Comparison of ENCODE assay signal across 25 cellular contexts in genomic region chrX:94216738-94217137, GRCh38.
"Had no signal": no experiment of that assay in that cellular context is flagged by ENCODE, and none has a peak within 500 bp of the region (broad histone marks: within the 10 kb centered on the region; RNA-seq: fewer than 3 reads in every experiment).

No MANE protein-coding gene starts in this region.

- DNase-seq: activated CD4-positive, alpha-beta memory T cell treated with anti-CD3 and anti-CD28 coated beads, Interleukin-2, amount 10 ng/mL, durations not matched to agents 7 days and 5 days; activated CD4-positive, alpha-beta T cell treated with anti-CD3 and anti-CD28 coated beads for 36 hours; activated CD4-positive, alpha-beta T cell treated with anti-CD3 and anti-CD28 coated beads, Interleukin-2, amount 50 U/mL, for 1 hour; activated naive CD4-positive, alpha-beta T cell treated with anti-CD3 and anti-CD28 coated beads, Interleukin-2, amount 50 U/mL, for 16 hours; activated naive CD8-positive, alpha-beta T cell treated with anti-CD3 and anti-CD28 coated beads, Interleukin-2, amount 10 ng/mL, durations not matched to agents 7 days and 5 days; activated T-cell treated with anti-CD3 and anti-CD28 coated beads for 4 hours; activated T-cell treated with anti-CD3 and anti-CD28 coated beads, Interleukin-2, amount 50 U/mL, for 48 hours; adrenal gland; anterior cingulate cortex; caudate nucleus; MM.1S; NCI-H1105; NCI-H1436; NCI-H1694 treated with DMSO at 0.1 percent for 48 hours; NCI-H2081; NCI-H510A treated with DMSO at 0.1 percent for 48 hours; Peyer's patch; Right ventricle myocardium superior; SJCRH30; SK-N-SH; T-helper 1 cell had no signal

- H3K4me2 ChIP-seq: SK-N-SH had no signal

- H3K4me1 Mint-ChIP-seq: activated CD4-positive, alpha-beta memory T cell treated with anti-CD3 and anti-CD28 coated beads, Interleukin-2, amount 10 ng/mL, durations not matched to agents 7 days and 5 days; activated CD4-positive, alpha-beta T cell treated with anti-CD3 and anti-CD28 coated beads for 36 hours; activated naive CD8-positive, alpha-beta T cell treated with anti-CD3 and anti-CD28 coated beads, Interleukin-2, amount 10 ng/mL, durations not matched to agents 7 days and 5 days had no signal

- H3K4me3 ChIP-seq: adrenal gland, breast epithelium, Peyer's patch, SJCRH30 had no signal

- H3K4me3 Mint-ChIP-seq: activated CD4-positive, alpha-beta memory T cell treated with anti-CD3 and anti-CD28 coated beads, Interleukin-2, amount 10 ng/mL, durations not matched to agents 7 days and 5 days; activated CD4-positive, alpha-beta T cell treated with anti-CD3 and anti-CD28 coated beads for 36 hours; activated naive CD8-positive, alpha-beta T cell treated with anti-CD3 and anti-CD28 coated beads, Interleukin-2, amount 10 ng/mL, durations not matched to agents 7 days and 5 days had no signal

- H3K27ac ChIP-seq: adrenal gland, breast epithelium, Peyer's patch, RWPE1, SJCRH30, VCaP had no signal

- H3K4me1 ChIP-seq: adrenal gland, breast epithelium, Peyer's patch, SJCRH30 had no signal

- H3K36me3 Mint-ChIP-seq: activated naive CD8-positive, alpha-beta T cell treated with anti-CD3 and anti-CD28 coated beads, Interleukin-2, amount 10 ng/mL, durations not matched to agents 7 days and 5 days had no signal

- ATAC-seq: activated CD4-positive, alpha-beta T cell treated with anti-CD3 and anti-CD28 coated beads for 36 hours had no signal

- H3K9me3 Mint-ChIP-seq: activated CD4-positive, alpha-beta memory T cell treated with anti-CD3 and anti-CD28 coated beads, Interleukin-2, amount 10 ng/mL, durations not matched to agents 7 days and 5 days; activated naive CD8-positive, alpha-beta T cell treated with anti-CD3 and anti-CD28 coated beads, Interleukin-2, amount 10 ng/mL, durations not matched to agents 7 days and 5 days; activated T-helper 2 cell treated with anti-CD3 and anti-CD28 coated beads, Interferon-gamma antibody, Interleukin-2, Interleukin-4, amounts not matched to agents 10 μg/mL and 5 μg/mL and 100 μg/mL, durations not matched to agents 14 hours and 24 hours and 36 hours had no signal

- H3K9me2 ChIP-seq: SK-N-SH had no signal

- H3K9ac ChIP-seq: SK-N-SH had no signal

- H3K27me3 ChIP-seq: Peyer's patch, SJCRH30 had no signal

- H3K9me3 ChIP-seq: adrenal gland, breast epithelium, Peyer's patch, SJCRH30, SK-N-SH had no signal

- H3K27me3 Mint-ChIP-seq: activated CD4-positive, alpha-beta memory T cell treated with anti-CD3 and anti-CD28 coated beads, Interleukin-2, amount 10 ng/mL, durations not matched to agents 7 days and 5 days; activated CD4-positive, alpha-beta T cell treated with anti-CD3 and anti-CD28 coated beads for 36 hours; activated naive CD8-positive, alpha-beta T cell treated with anti-CD3 and anti-CD28 coated beads, Interleukin-2, amount 10 ng/mL, durations not matched to agents 7 days and 5 days had no signal

- H3K36me3 ChIP-seq: adrenal gland, breast epithelium, Peyer's patch, SJCRH30 had no signal

- H3K27ac Mint-ChIP-seq: activated CD4-positive, alpha-beta memory T cell treated with anti-CD3 and anti-CD28 coated beads, Interleukin-2, amount 10 ng/mL, durations not matched to agents 7 days and 5 days; activated CD4-positive, alpha-beta T cell treated with anti-CD3 and anti-CD28 coated beads for 36 hours; activated naive CD8-positive, alpha-beta T cell treated with anti-CD3 and anti-CD28 coated beads, Interleukin-2, amount 10 ng/mL, durations not matched to agents 7 days and 5 days; activated T-helper 2 cell treated with anti-CD3 and anti-CD28 coated beads, Interferon-gamma antibody, Interleukin-2, Interleukin-4, amounts not matched to agents 10 μg/mL and 5 μg/mL and 100 μg/mL, durations not matched to agents 14 hours and 24 hours and 36 hours had no signal
